ENCODE assay signal across 7 cellular contexts in genomic region chr1:168457296-168457695, GRCh38.
DNase-seq lines count a peak whose midpoint lies in the region; FAIRE-seq and TF ChIP-seq lines count a peak whose summit lies in the region.
"Not testable (repeated sequence)": the region's sequence is repeated elsewhere in the genome, so short reads cannot be mapped to it uniquely, and the experiment has no call there.

No MANE protein-coding gene starts in this region.

- not testable (repeated sequence) for H3K27ac ChIP-seq in SK-N-MC

- FAIRE-seq in bronchial epithelial cell (lab: Jason Lieb, UNC): not testable (repeated sequence)

- H3K4me1 Mint-ChIP-seq in activated naive CD8-positive, alpha-beta T cell treated with anti-CD3 and anti-CD28 coated beads for 36 hours: peaks cover 22% of the 10 kb centered on the region

- peak overlapping the region; percentile 65 for H3K27ac Mint-ChIP-seq in activated naive CD8-positive, alpha-beta T cell treated with anti-CD3 and anti-CD28 coated beads for 36 hours

- H3K9ac ChIP-seq in SK-N-MC (ENCODE audit: insufficient read length): not testable (repeated sequence)

- not testable (repeated sequence) for H3K4me3 Mint-ChIP-seq in activated naive CD8-positive, alpha-beta T cell treated with anti-CD3 and anti-CD28 coated beads for 36 hours

- H3K36me3 Mint-ChIP-seq in activated naive CD8-positive, alpha-beta T cell treated with anti-CD3 and anti-CD28 coated beads for 36 hours: not testable (repeated sequence)

- not testable (repeated sequence) for H3K27me3 Mint-ChIP-seq in activated naive CD8-positive, alpha-beta T cell treated with anti-CD3 and anti-CD28 coated beads for 36 hours

- DNase-seq in Daoy (ENCODE audit: low read depth): peak; percentile 19
- DNase-seq in LoVo (ENCODE audit: low spot score): peak; percentile 41
- not testable (repeated sequence) for DNase-seq in SK-N-MC (ENCODE audit: low read depth, low spot score); activated naive CD8-positive, alpha-beta T cell treated with anti-CD3 and anti-CD28 coated beads for 36 hours
- peak; percentile 57 for DNase-seq in bronchial epithelial cell (ENCODE audit: low read depth)
- peak; percentile 21 for DNase-seq in glomerular visceral epithelial cell (ENCODE audit: extremely low spot score)
- DNase-seq in retinal pigment epithelial cell (ENCODE audit: low read depth): peak; percentile 52

- 0 out of 2 replicates have a peak overlapping the region, but pooled peaks have one; percentile 30 for H3K4me3 ChIP-seq in SK-N-MC
- H3K4me3 ChIP-seq in bronchial epithelial cell (ENCODE audit: low read depth, low read length); retinal pigment epithelial cell (ENCODE audit: low read length): not testable (repeated sequence)

- not testable (repeated sequence) for H3K36me3 ChIP-seq in SK-N-MC (ENCODE audit: insufficient read depth, low read length); bronchial epithelial cell (ENCODE audit: control insufficient read depth, insufficient read depth, low read length)

- not testable (repeated sequence) for H3K9me3 ChIP-seq in SK-N-MC (ENCODE audit: low read depth, low read length)

- not testable (repeated sequence) for TF ChIP-seq CTCF in bronchial epithelial cell (IDR thresholded peaks at IDR 0.05; ENCODE audit: insufficient read depth, low read length, severe bottlenecking); retinal pigment epithelial cell (conservative IDR thresholded peaks at IDR 0.05; ENCODE audit: low read depth, low read length)

- not testable (repeated sequence) for H3K27me3 ChIP-seq in bronchial epithelial cell (ENCODE audit: control insufficient read depth, insufficient read depth, low read length)

- peaks cover 33% of the 10 kb centered on the region for H3K9me3 Mint-ChIP-seq in activated naive CD8-positive, alpha-beta T cell treated with anti-CD3 and anti-CD28 coated beads for 36 hours
